Comparison of ENCODE assay signal across 22 cellular contexts in genomic region chr4:188657365-188657764, GRCh38.
"Had no signal": no experiment of that assay in that cellular context is flagged by ENCODE, and none has a peak within 500 bp of the region (broad histone marks: within the 10 kb centered on the region; RNA-seq: fewer than 3 reads in every experiment).

No MANE protein-coding gene starts in this region.

- DNase-seq: IMR-90, Karpas-422, KG1, MG63, NCI-H1092, NCI-H1105 treated with DMSO at 0.1 percent for 48 hours, NCI-H1417 treated with DMSO at 0.1 percent for 48 hours, NCI-H187 treated with DMSO at 0.1 percent for 48 hours, NCI-H2081, NCI-H2107, NCI-H226, NCI-H446, NCI-H510A, NCI-H524 treated with DMSO at 0.1 percent for 48 hours, NCI-H69, NCI-H774, Right ventricle myocardium superior, RPMI8226, SIG-M5 had no signal

- H3K27me3 ChIP-seq: MG63, SJSA1 had no signal

- H3K36me3 ChIP-seq: MG63, SJSA1 had no signal

- H3K27ac ChIP-seq: SJSA1, SK-N-MC had no signal

- FAIRE-seq: RCC 7860 had no signal

- H3K4me3 ChIP-seq: MG63, SJSA1, SK-N-MC had no signal

- H3K9me3 ChIP-seq: MG63, SJSA1 had no signal

- H3K4me1 ChIP-seq: SJSA1 had no signal
